8 cellular contexts compared by ENCODE assay signal in genomic region chr1:105914403-105914802, GRCh38.
"Had no signal": no experiment of that assay in that cellular context is flagged by ENCODE, and none has a peak within 500 bp of the region (broad histone marks: within the 10 kb centered on the region; RNA-seq: fewer than 3 reads in every experiment).

No MANE protein-coding gene starts in this region.

- DNase-seq: activated CD4-positive, alpha-beta T cell treated with anti-CD3 and anti-CD28 coated beads, Interleukin-2, amount 10 ng/mL, durations not matched to agents 7 days and 5 days; activated CD4-positive, CD25-positive, alpha-beta regulatory T cell; activated CD8-positive, alpha-beta memory T cell treated with anti-CD3 and anti-CD28 coated beads for 24 hours; activated naive CD4-positive, alpha-beta T cell treated with anti-CD3 and anti-CD28 coated beads, Interleukin-2, amount 50 U/mL, for 16 hours; effector memory CD4-positive, alpha-beta T cell; ovary; tibial artery had no signal

- ATAC-seq: gastroesophageal sphincter had no signal
